8 cellular contexts compared by ENCODE assay signal in the genomic region with DNA sequence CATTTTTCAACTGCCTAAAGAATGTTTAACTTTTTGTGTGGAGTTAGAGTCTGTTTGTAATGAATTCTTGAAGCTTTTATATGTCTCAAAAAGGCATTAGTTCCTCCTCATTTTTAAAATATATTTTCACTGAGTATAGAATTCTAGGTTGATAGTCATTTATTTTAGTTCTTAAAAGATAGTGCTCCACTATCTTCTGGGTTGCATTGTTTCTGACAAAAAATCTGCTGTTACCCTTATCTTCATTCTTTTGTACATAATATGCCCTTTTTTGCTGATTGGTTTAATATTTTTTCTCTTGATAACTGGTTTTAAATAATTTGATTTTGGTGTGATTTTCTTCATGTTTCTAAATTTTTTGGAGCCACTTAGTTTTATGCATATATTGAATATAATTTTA.
"Had no signal": no experiment of that assay in that cellular context is flagged by ENCODE, and none has a peak within 500 bp of the region (broad histone marks: within the 10 kb centered on the region; RNA-seq: fewer than 3 reads in every experiment).

No MANE protein-coding gene starts in this region.

- FAIRE-seq: H1, H54, HTR-8/SVneo had no signal

- H3K4me1 Mint-ChIP-seq: GM23338, H9, IgD-negative memory B cell had no signal

- ATAC-seq: GM23338 had no signal

- H3K27ac Mint-ChIP-seq: GM23338, H9, IgD-negative memory B cell had no signal

- H3K4me3 Mint-ChIP-seq: GM23338, H9, IgD-negative memory B cell had no signal

- H3K27me3 Mint-ChIP-seq: IgD-negative memory B cell had no signal

- DNase-seq: H9, HCEC 1CT, KBM-7 had no signal
